7 cellular contexts compared by ENCODE assay signal in the genomic region with DNA sequence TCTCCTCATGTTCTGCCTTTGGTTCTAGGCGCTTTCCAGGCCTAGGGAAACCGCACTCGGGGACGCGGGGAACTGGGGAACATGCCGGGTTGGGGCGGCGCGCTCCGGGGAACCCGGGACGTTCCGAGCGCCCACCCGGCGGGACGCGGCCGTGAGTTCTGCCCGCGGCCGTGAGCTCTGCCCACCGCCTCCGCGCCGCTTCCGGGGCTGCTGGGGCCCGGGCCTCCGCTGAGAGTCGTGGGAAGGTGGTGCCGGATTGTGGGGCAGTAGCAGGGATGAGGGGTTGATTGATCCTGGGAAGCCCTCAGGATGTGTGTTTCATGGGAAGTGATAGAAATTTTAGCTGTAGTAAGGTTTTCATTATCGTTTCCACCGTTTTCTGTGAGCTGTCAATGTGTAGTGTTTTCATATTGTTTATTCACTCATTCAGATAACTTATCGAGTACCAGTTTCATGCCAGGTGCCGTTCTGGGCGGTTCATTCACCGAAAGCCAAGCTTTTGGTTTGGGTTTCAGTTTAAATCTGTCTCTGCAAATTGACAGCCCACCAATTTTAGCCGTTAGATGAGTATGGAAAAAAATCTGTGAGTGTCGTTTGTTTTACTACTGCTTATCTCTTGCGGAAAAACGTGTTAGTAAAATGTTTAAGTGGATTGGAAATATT. TPM values are rescaled to one million over a fixed set of nuclear protein-coding genes. Genes with fewer than 3 reads are reported as not detected.
DNase-seq lines count a peak whose midpoint lies in the region; ATAC-seq, FAIRE-seq and TF ChIP-seq lines count a peak whose summit lies in the region.

No MANE protein-coding gene starts in this region.

- H3K4me1 ChIP-seq in iPS DF 6.9 (ENCODE audit: control insufficient read depth, insufficient read depth, low read length) (no peaks in the 10 kb centered on the region), spleen (peaks cover 24 to 85% (median 61%) of the 10 kb centered on the region in 6 donors)

- intact Hi-C loops in spleen (cut with DNase I; ENCODE audit: low total_unique reads): no loop called here

- H3K9me3 ChIP-seq in iPS DF 6.9 (ENCODE audit: control insufficient read depth, insufficient read depth, low read length) (no peaks in the 10 kb centered on the region), spleen (no peaks in the 10 kb centered on the region)

- peak overlapping the region; percentile 81 to 85 for H3K27ac Mint-ChIP-seq in activated naive CD4-positive, alpha-beta T cell treated with anti-CD3 and anti-CD28 coated beads, Interleukin-2, amount 50 U/mL, for 72 hours

- no peak for DNase-seq in GM12892 (ENCODE audit: insufficient read length)
- DNase-seq in M059J (ENCODE audit: low read depth): peak; percentile 34
- DNase-seq in activated naive CD4-positive, alpha-beta T cell treated with anti-CD3 and anti-CD28 coated beads, Interleukin-2, amount 50 U/mL, for 72 hours (ENCODE audit: low spot score in 2 of 2): no peak
- DNase-seq in iPS DF 6.9 (ENCODE audit: low read depth, low spot score): no peak
- DNase-seq in spleen: no peak
- no peak for DNase-seq in HuH-7 (ENCODE audit: low spot score)

- WGBS in iPS DF 6.9 (ENCODE audit: insufficient coverage, insufficient read length): no CpG with 5 or more reads among the region's 41 CpGs
- WGBS in spleen, 5 donors: 1 to 3% (median 1%) methylated on average over 40 to 41 of the region's 41 CpGs

- no peak for TF ChIP-seq CTCF in spleen (IDR thresholded peaks at IDR 0.05 in 8 of 11, conservative IDR thresholded peaks at IDR 0.05 in 3 of 11)

- H3K36me3 ChIP-seq in iPS DF 6.9 (ENCODE audit: control insufficient read depth, insufficient read depth, low read length) (no peaks in the 10 kb centered on the region), spleen (peaks cover 0 to 36% (median 0%) of the 10 kb centered on the region in 6 donors)

- peak; percentile 24 for ATAC-seq in GM21786 (IDR thresholded peaks at IDR 0.05; ENCODE audit: unreplicated experiment)
- peak; percentile 34 to 53 for ATAC-seq in activated naive CD4-positive, alpha-beta T cell treated with anti-CD3 and anti-CD28 coated beads, Interleukin-2, amount 50 U/mL, for 72 hours

- no peaks in the 10 kb centered on the region for H3K27me3 ChIP-seq in iPS DF 6.9 (ENCODE audit: control insufficient read depth, insufficient read depth, low read length)
- no peaks in the 10 kb centered on the region for H3K27me3 ChIP-seq in spleen (replicated peaks in 1 of 7)

- H3K27ac ChIP-seq in iPS DF 6.9 (ENCODE audit: low read length) (no peak overlapping the region), spleen (peak overlapping the region; percentile 71 to 91 (median 90))

- peaks cover 10 to 22% of the 10 kb centered on the region in 2 donors for H3K36me3 Mint-ChIP-seq in activated naive CD4-positive, alpha-beta T cell treated with anti-CD3 and anti-CD28 coated beads, Interleukin-2, amount 50 U/mL, for 72 hours

- H3K9me3 Mint-ChIP-seq in activated naive CD4-positive, alpha-beta T cell treated with anti-CD3 and anti-CD28 coated beads, Interleukin-2, amount 50 U/mL, for 72 hours: no peaks in the 10 kb centered on the region

- peak overlapping the region; percentile 88 for H3K4me3 ChIP-seq in iPS DF 6.9 (ENCODE audit: low read length)
- H3K4me3 ChIP-seq in spleen: peak overlapping the region; percentile 92 to 99 (median 96)

- TF ChIP-seq POLR2A in GM12892 (IDR thresholded peaks at IDR 0.05; ENCODE audit: low read depth, low read length): no peak
- TF ChIP-seq POLR2A in spleen (IDR thresholded peaks at IDR 0.05): no peak

- peak; percentile 53 for FAIRE-seq in GM12892 (lab: Jason Lieb, UNC)

RNA-seq across cellular contexts. Expression of gene MTRR, which starts 0.7 kb away (rescaled TPM):
- 23.0 TPM for polyA plus RNA-seq in GM12892 (2012; ENCODE audit: missing spikeins)
- 45.1 and 55.0 TPM in 2 replicates for total RNA-seq in M059J (2014; rRNA removed; shearing (Covaris generic))
- total RNA-seq in activated naive CD4-positive, alpha-beta T cell treated with anti-CD3 and anti-CD28 coated beads, Interleukin-2, amount 50 U/mL, for 72 hours: 10 to 100 TPM; 24.5 to 42.9 TPM
- 10 to 100 TPM; 41.4 to 66.3 (median 47.4) TPM for total RNA-seq in spleen
- polyA plus RNA-seq in spleen: 10 to 100 TPM; 13.8 to 21.2 (median 15.8) TPM

RNA-seq across cellular contexts. Expression of gene FASTKD3, which starts 0.8 kb away (rescaled TPM):
- 17.1 TPM for polyA plus RNA-seq in GM12892 (2012; ENCODE audit: missing spikeins)
- total RNA-seq in M059J (2014; rRNA removed; shearing (Covaris generic)): 30.7 and 32.6 TPM in 2 replicates
- 1 to 10 TPM; 5.3 to 8.3 TPM for total RNA-seq in activated naive CD4-positive, alpha-beta T cell treated with anti-CD3 and anti-CD28 coated beads, Interleukin-2, amount 50 U/mL, for 72 hours
- total RNA-seq in spleen: 10 to 100 TPM in 3 of 7 donors, 1 to 10 TPM in 4; 8.6 to 19.1 (median 9.8) TPM
- 10 to 100 TPM; 13.9 to 18.2 (median 16.8) TPM for polyA plus RNA-seq in spleen

RNA-seq across cellular contexts. Expression of gene CFAP90, which starts 18.7 kb away (rescaled TPM):
- polyA plus RNA-seq in GM12892 (2012; ENCODE audit: missing spikeins): not detected
- 0.44 TPM in 1 of 2 replicates, not detected in the other for total RNA-seq in M059J (2014; rRNA removed; shearing (Covaris generic))
- total RNA-seq in activated naive CD4-positive, alpha-beta T cell treated with anti-CD3 and anti-CD28 coated beads, Interleukin-2, amount 50 U/mL, for 72 hours: not detected
- total RNA-seq in spleen: under 1 TPM in 1 of 7 donors, not detected in 6; 0.60 TPM
- polyA plus RNA-seq in spleen: under 1 TPM in 2 of 3 donors, not detected in 1; 0.17 to 0.27 TPM
